ENCODE assay signal across 38 cellular contexts in genomic region chr10:73614711-73615110, GRCh38. TPM values are rescaled to one million over a fixed set of nuclear protein-coding genes. Genes with fewer than 3 reads are reported as not detected.
"Had no signal": no experiment of that assay in that cellular context is flagged by ENCODE, and none has a peak within 500 bp of the region (broad histone marks: within the 10 kb centered on the region; RNA-seq: fewer than 3 reads in every experiment).

No MANE protein-coding gene starts in this region.

- ATAC-seq: activated CD8-positive, alpha-beta T cell treated with anti-CD3 and anti-CD28 coated beads for 36 hours; activated naive CD4-positive, alpha-beta T cell treated with anti-CD3 and anti-CD28 coated beads, Interleukin-2, amount 50 U/mL, for 72 hours; activated T-cell treated with anti-CD3 and anti-CD28 coated beads, Interleukin-2, amount 50 U/mL, for 4 hours; activated T-cell treated with anti-CD3 and anti-CD28 coated beads, Interleukin-2, amount 50 U/mL, for 72 hours; activated T-helper 17 cell treated with anti-CD3 and anti-CD28 coated beads, Interleukin-2, amount 50 U/mL, for 72 hours; body of pancreas had no signal

- H3K9me3 ChIP-seq: adrenal gland, body of pancreas, breast epithelium had no signal

- H3K27me3 ChIP-seq: adrenal gland, body of pancreas, brain microvascular endothelial cell, breast epithelium had no signal

- FAIRE-seq: astrocyte, colon, TTC549 had no signal

- DNase-seq: activated B cell treated with CpG ODN at 0.5 μM for 24 hours; activated CD4-positive, alpha-beta memory T cell treated with anti-CD3 and anti-CD28 coated beads for 36 hours; activated CD4-positive, alpha-beta T cell treated with anti-CD3 and anti-CD28 coated beads for 4 hours; activated CD4-positive, alpha-beta T cell treated with anti-CD3 and anti-CD28 coated beads, Interleukin-2, amount 10 ng/mL, durations not matched to agents 24 days and 14 days; activated CD4-positive, alpha-beta T cell treated with anti-CD3 and anti-CD28 coated beads, Interleukin-2, amount 50 U/mL, for 1 hour; activated CD4-positive, alpha-beta T cell treated with anti-CD3 and anti-CD28 coated beads, Interleukin-2, amount 50 U/mL, for 4 hours; activated CD4-positive, CD25-positive, alpha-beta regulatory T cell treated with anti-CD3 and anti-CD28 coated beads, Interleukin-2, amount 50 U/mL, for 72 hours; activated CD8-positive, alpha-beta memory T cell treated with anti-CD3 and anti-CD28 coated beads, Interleukin-2, amount 50 U/mL, for 4 hours; activated CD8-positive, alpha-beta T cell treated with anti-CD3 and anti-CD28 coated beads for 36 hours; activated effector memory CD4-positive, alpha-beta T cell treated with anti-CD3 and anti-CD28 coated beads, Interleukin-2, amount 50 U/mL, for 16 hours; activated gamma-delta T cell treated with Interleukin-2 at 50 U/mL for 16 hours; activated naive CD4-positive, alpha-beta T cell; activated naive CD4-positive, alpha-beta T cell treated with anti-CD3 and anti-CD28 coated beads for 36 hours; activated naive CD4-positive, alpha-beta T cell treated with anti-CD3 and anti-CD28 coated beads, Interleukin-2, amount 50 U/mL, for 16 hours; activated naive CD8-positive, alpha-beta T cell treated with anti-CD3 and anti-CD28 coated beads for 36 hours; activated T-cell treated with anti-CD3 and anti-CD28 coated beads for 4 hours; activated T-cell treated with anti-CD3 and anti-CD28 coated beads, Interleukin-2, amount 50 U/mL, for 1 hour; activated T-cell treated with anti-CD3 and anti-CD28 coated beads, Interleukin-2, amount 50 U/mL, for 4 hours; activated T-cell treated with anti-CD3 and anti-CD28 coated beads, Interleukin-2, amount 50 U/mL, for 72 hours; amniotic stem cell; aorta; body of pancreas; brain microvascular endothelial cell; central memory CD4-positive, alpha-beta T cell; T-helper 9 cell had no signal

- H3K9me3 Mint-ChIP-seq: activated B cell treated with CpG ODN at 0.5 μM for 24 hours; activated CD4-positive, alpha-beta memory T cell treated with anti-CD3 and anti-CD28 coated beads for 36 hours; activated CD4-positive, alpha-beta T cell treated with anti-CD3 and anti-CD28 coated beads, Interleukin-2, amount 10 ng/mL, durations not matched to agents 24 days and 14 days; activated CD8-positive, alpha-beta T cell treated with anti-CD3 and anti-CD28 coated beads for 36 hours; activated naive CD4-positive, alpha-beta T cell treated with anti-CD3 and anti-CD28 coated beads for 36 hours; activated naive CD4-positive, alpha-beta T cell treated with anti-CD3 and anti-CD28 coated beads, Interleukin-2, amount 50 U/mL, for 72 hours; activated naive CD8-positive, alpha-beta T cell treated with anti-CD3 and anti-CD28 coated beads for 36 hours; activated T-cell treated with anti-CD3 and anti-CD28 coated beads, Interleukin-2, amount 50 U/mL, for 4 hours; activated T-cell treated with anti-CD3 and anti-CD28 coated beads, Interleukin-2, amount 50 U/mL, for 72 hours; activated T-helper 1 cell treated with anti-CD3 and anti-CD28 coated beads, Interleukin-12 subunit alpha, Interleukin-12 subunit beta, Interleukin-2, Interleukin-4 antibody, amounts not matched to agents 30 ng/mL and 10 ng/mL and 1 ng/mL, durations not matched to agents 14 hours and 24 hours and 36 hours; activated T-helper 17 cell treated with anti-CD3 and anti-CD28 coated beads, Interleukin-2, amount 50 U/mL, for 72 hours; T-helper 1 cell treated with Interleukin-12 subunit alpha and Interleukin-12 subunit beta and Interleukin-4 antibody, amounts not matched to agents 30 μg/mL and 1 μg/mL, for 36 hours; T-helper 2 cell treated with Interferon-gamma antibody and Interleukin-4, amounts not matched to agents 5 μg/mL and 100 μg/mL, for 36 hours had no signal

- H3K4me1 Mint-ChIP-seq: activated B cell treated with CpG ODN at 0.5 μM for 24 hours; activated CD4-positive, alpha-beta T cell treated with anti-CD3 and anti-CD28 coated beads, Interleukin-2, amount 10 ng/mL, durations not matched to agents 24 days and 14 days; activated naive CD8-positive, alpha-beta T cell treated with anti-CD3 and anti-CD28 coated beads for 36 hours; activated T-helper 17 cell treated with anti-CD3 and anti-CD28 coated beads, Interleukin-2, amount 50 U/mL, for 72 hours had no signal

- H3K27ac ChIP-seq: adrenal gland, body of pancreas, brain microvascular endothelial cell, breast epithelium, VCaP had no signal

- H3K36me3 ChIP-seq: adrenal gland, brain microvascular endothelial cell, breast epithelium had no signal

- H3K4me3 Mint-ChIP-seq: activated B cell treated with CpG ODN at 0.5 μM for 24 hours; activated CD4-positive, alpha-beta memory T cell treated with anti-CD3 and anti-CD28 coated beads for 36 hours; activated CD4-positive, alpha-beta T cell treated with anti-CD3 and anti-CD28 coated beads, Interleukin-2, amount 10 ng/mL, durations not matched to agents 24 days and 14 days; activated CD8-positive, alpha-beta T cell treated with anti-CD3 and anti-CD28 coated beads for 36 hours; activated naive CD4-positive, alpha-beta T cell treated with anti-CD3 and anti-CD28 coated beads for 36 hours; activated naive CD8-positive, alpha-beta T cell treated with anti-CD3 and anti-CD28 coated beads for 36 hours; activated T-cell treated with anti-CD3 and anti-CD28 coated beads, Interleukin-2, amount 50 U/mL, for 4 hours; activated T-cell treated with anti-CD3 and anti-CD28 coated beads, Interleukin-2, amount 50 U/mL, for 72 hours; activated T-helper 1 cell treated with anti-CD3 and anti-CD28 coated beads, Interleukin-12 subunit alpha, Interleukin-12 subunit beta, Interleukin-2, Interleukin-4 antibody, amounts not matched to agents 30 ng/mL and 10 ng/mL and 1 ng/mL, durations not matched to agents 14 hours and 24 hours and 36 hours; activated T-helper 17 cell treated with anti-CD3 and anti-CD28 coated beads, Interleukin-2, amount 50 U/mL, for 72 hours; T-helper 1 cell treated with Interleukin-12 subunit alpha and Interleukin-12 subunit beta and Interleukin-4 antibody, amounts not matched to agents 30 μg/mL and 1 μg/mL, for 36 hours; T-helper 2 cell treated with Interferon-gamma antibody and Interleukin-4, amounts not matched to agents 5 μg/mL and 100 μg/mL, for 36 hours had no signal

- H3K4me3 ChIP-seq: adrenal gland, body of pancreas, breast epithelium had no signal

- H3K27ac Mint-ChIP-seq: activated B cell treated with CpG ODN at 0.5 μM for 24 hours; activated CD4-positive, alpha-beta memory T cell treated with anti-CD3 and anti-CD28 coated beads for 36 hours; activated CD4-positive, alpha-beta T cell treated with anti-CD3 and anti-CD28 coated beads, Interleukin-2, amount 10 ng/mL, durations not matched to agents 24 days and 14 days; activated CD8-positive, alpha-beta T cell treated with anti-CD3 and anti-CD28 coated beads for 36 hours; activated naive CD4-positive, alpha-beta T cell treated with anti-CD3 and anti-CD28 coated beads for 36 hours; activated naive CD4-positive, alpha-beta T cell treated with anti-CD3 and anti-CD28 coated beads, Interleukin-2, amount 50 U/mL, for 72 hours; activated naive CD8-positive, alpha-beta T cell treated with anti-CD3 and anti-CD28 coated beads for 36 hours; activated T-cell treated with anti-CD3 and anti-CD28 coated beads, Interleukin-2, amount 50 U/mL, for 72 hours; activated T-helper 1 cell treated with anti-CD3 and anti-CD28 coated beads, Interleukin-12 subunit alpha, Interleukin-12 subunit beta, Interleukin-2, Interleukin-4 antibody, amounts not matched to agents 30 ng/mL and 10 ng/mL and 1 ng/mL, durations not matched to agents 14 hours and 24 hours and 36 hours; activated T-helper 17 cell treated with anti-CD3 and anti-CD28 coated beads, Interleukin-2, amount 50 U/mL, for 72 hours; T-helper 1 cell treated with Interleukin-12 subunit alpha and Interleukin-12 subunit beta and Interleukin-4 antibody, amounts not matched to agents 30 μg/mL and 1 μg/mL, for 36 hours; T-helper 2 cell treated with Interferon-gamma antibody and Interleukin-4, amounts not matched to agents 5 μg/mL and 100 μg/mL, for 36 hours had no signal

- H3K36me3 Mint-ChIP-seq: activated CD4-positive, alpha-beta memory T cell treated with anti-CD3 and anti-CD28 coated beads for 36 hours; activated naive CD4-positive, alpha-beta T cell treated with anti-CD3 and anti-CD28 coated beads, Interleukin-2, amount 50 U/mL, for 72 hours; activated naive CD8-positive, alpha-beta T cell treated with anti-CD3 and anti-CD28 coated beads for 36 hours had no signal

- H3K27me3 Mint-ChIP-seq: activated B cell treated with CpG ODN at 0.5 μM for 24 hours; activated CD4-positive, alpha-beta memory T cell treated with anti-CD3 and anti-CD28 coated beads for 36 hours; activated CD4-positive, alpha-beta T cell treated with anti-CD3 and anti-CD28 coated beads, Interleukin-2, amount 10 ng/mL, durations not matched to agents 24 days and 14 days; activated CD8-positive, alpha-beta T cell treated with anti-CD3 and anti-CD28 coated beads for 36 hours; activated naive CD8-positive, alpha-beta T cell treated with anti-CD3 and anti-CD28 coated beads for 36 hours; activated T-helper 17 cell treated with anti-CD3 and anti-CD28 coated beads, Interleukin-2, amount 50 U/mL, for 72 hours had no signal

- H3K4me1 ChIP-seq: adrenal gland, body of pancreas, breast epithelium had no signal

RNA-seq across cellular contexts. Expression of gene MYOZ1, which starts 26.6 kb away (rescaled TPM):
- total RNA-seq: activated B cell treated with CpG ODN at 0.5 μM for 24 hours; activated CD4-positive, alpha-beta memory T cell treated with anti-CD3 and anti-CD28 coated beads for 36 hours; activated CD4-positive, alpha-beta T cell treated with anti-CD3 and anti-CD28 coated beads, Interleukin-2, amount 10 ng/mL, durations not matched to agents 24 days and 14 days; activated CD8-positive, alpha-beta memory T cell treated with anti-CD3 and anti-CD28 coated beads for 36 hours; activated CD8-positive, alpha-beta T cell treated with anti-CD3 and anti-CD28 coated beads for 36 hours; activated naive CD4-positive, alpha-beta T cell treated with anti-CD3 and anti-CD28 coated beads for 36 hours; activated naive CD4-positive, alpha-beta T cell treated with anti-CD3 and anti-CD28 coated beads, Interleukin-2, amount 50 U/mL, for 72 hours; activated naive CD8-positive, alpha-beta T cell treated with anti-CD3 and anti-CD28 coated beads for 36 hours; activated T-cell treated with anti-CD3 and anti-CD28 coated beads, Interleukin-2, amount 50 U/mL, for 4 hours; activated T-cell treated with anti-CD3 and anti-CD28 coated beads, Interleukin-2, amount 50 U/mL, for 72 hours; activated T-helper 1 cell treated with anti-CD3 and anti-CD28 coated beads, Interleukin-12 subunit alpha, Interleukin-12 subunit beta, Interleukin-2, Interleukin-4 antibody, amounts not matched to agents 30 ng/mL and 10 ng/mL and 1 ng/mL, durations not matched to agents 14 hours and 24 hours and 36 hours; activated T-helper 17 cell treated with anti-CD3 and anti-CD28 coated beads, Interleukin-2, amount 50 U/mL, for 72 hours; body of pancreas had no signal

RNA-seq across cellular contexts. Expression of gene SYNPO2L, which starts 41.1 kb away (rescaled TPM):
- total RNA-seq: activated B cell treated with CpG ODN at 0.5 μM for 24 hours; activated CD4-positive, alpha-beta memory T cell treated with anti-CD3 and anti-CD28 coated beads for 36 hours; activated CD8-positive, alpha-beta memory T cell treated with anti-CD3 and anti-CD28 coated beads for 36 hours; activated CD8-positive, alpha-beta T cell treated with anti-CD3 and anti-CD28 coated beads for 36 hours; activated naive CD4-positive, alpha-beta T cell treated with anti-CD3 and anti-CD28 coated beads for 36 hours; activated naive CD4-positive, alpha-beta T cell treated with anti-CD3 and anti-CD28 coated beads, Interleukin-2, amount 50 U/mL, for 72 hours; activated naive CD8-positive, alpha-beta T cell treated with anti-CD3 and anti-CD28 coated beads for 36 hours; activated T-cell treated with anti-CD3 and anti-CD28 coated beads, Interleukin-2, amount 50 U/mL, for 72 hours; activated T-helper 17 cell treated with anti-CD3 and anti-CD28 coated beads, Interleukin-2, amount 50 U/mL, for 72 hours; body of pancreas; cerebellum had no signal
